In the genomic region with DNA sequence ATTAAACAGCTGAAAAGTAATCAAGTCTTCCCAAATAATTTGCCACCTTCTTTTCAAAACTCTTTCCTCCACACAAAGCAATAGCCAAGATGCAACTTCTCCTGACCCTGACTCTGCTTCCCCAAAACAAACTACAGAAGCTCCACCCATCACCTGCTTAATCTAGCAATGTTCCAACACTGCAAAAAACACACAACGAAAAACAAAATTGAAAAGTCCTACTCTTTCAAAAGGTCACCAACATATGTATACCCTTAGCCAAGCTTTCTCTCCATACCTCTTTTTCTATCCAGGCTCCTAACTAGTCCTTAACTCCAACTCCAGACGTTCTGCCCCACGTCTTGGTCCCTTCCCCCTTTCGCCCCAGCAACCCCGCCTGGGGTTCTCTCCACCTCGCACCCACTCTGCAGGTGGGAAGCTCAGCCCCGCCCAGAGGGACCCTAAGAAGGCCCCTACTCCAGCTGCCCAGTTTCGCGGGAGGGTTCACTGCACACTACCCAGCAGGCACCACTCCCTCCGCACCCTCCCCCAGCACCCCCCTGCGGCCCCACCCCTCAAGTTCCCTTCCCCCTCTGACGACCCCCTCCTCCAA, we compare ENCODE assay signal across 8 cellular contexts. TPM values are rescaled to one million over a fixed set of nuclear protein-coding genes. Genes with fewer than 3 reads are reported as not detected.
DNase-seq lines count a peak whose midpoint lies in the region; ATAC-seq, FAIRE-seq and TF ChIP-seq lines count a peak whose summit lies in the region.

No MANE protein-coding gene starts in this region.

- TF ChIP-seq EP300 in K562 (IDR thresholded peaks at IDR 0.05; ENCODE audit: low read length): no peak

- H3K4me1 ChIP-seq in K562 (replicated peaks in 1 of 2; ENCODE audit: control insufficient read depth in 2 of 2, insufficient read depth in 2 of 2, low read length in 2 of 2): peaks cover 2 to 53% of the 10 kb centered on the region in 2 experiments; a peak in 4 of 5 replicates

- CTCF ChIA-PET in K562 (lab: Yijun Ruan, JAX; ENCODE audit: low intra/inter-chr PET ratio): no interaction called here

- peaks cover 5% of the 10 kb centered on the region for H3K9me1 ChIP-seq in K562 (ENCODE audit: control insufficient read depth, insufficient read depth, low read length)

- peak overlapping the region; percentile 96 for H3K27ac ChIP-seq in K562 (ENCODE audit: extremely low read depth, low read depth, low read length)

- TF ChIP-seq RAD21 in K562 (CRISPR knock-in tag; conservative IDR thresholded peaks at IDR 0.05 in 1 of 2, IDR thresholded peaks at IDR 0.05 in 1 of 2): no peak

- H3K4me3 ChIP-seq in K562 (peak overlapping the region; percentile 94), kidney epithelial cell (ENCODE audit: low read depth, low read length) (peak overlapping the region; percentile 93)

- peak; percentile 11 for ATAC-seq in HG02610 (IDR thresholded peaks at IDR 0.05; ENCODE audit: unreplicated experiment)
- peak; percentile 63 for ATAC-seq in K562

- DNase-seq in GM13977 (ENCODE audit: low spot score) (peak; percentile 57), OCI-M1 (lab: John Stamatoyannopoulos, UW) (peak; percentile 66), K562 (ENCODE audit: extremely low read depth in 1 of 4, low spot score in 3 of 4) (peak in 2 of 4 experiments; percentile 48 to 55), kidney epithelial cell (ENCODE audit: low read depth) (no peak), HuH-7 (ENCODE audit: low spot score) (no peak), KG1 (lab: John Stamatoyannopoulos, UW) (no peak)
- DNase-seq in stimulated activated CD4-positive, alpha-beta T cell treated with anti-CD3 and anti-CD28 coated beads, Interleukin-4, amount 100 ng/mL, for 1 hour: peak; percentile 38

- 0% methylated on average over 6 of the region's 12 CpGs for WGBS in K562 (ENCODE audit: insufficient coverage, low coverage, missing lambda C conversion rate)

- POLR2A ChIA-PET in K562 (lab: Yijun Ruan, JAX): interaction anchor here (0.6 to 2.3 kb wide), 10 partner anchors 11 to 230 kb away, joined by 3 to 12 read pairs (median 3); no protein-coding TSS in a partner anchor

- BruUV-seq in K562 (replicated peaks; lab: Mats Ljungman, UMichigan): no TSS peak

- no peak overlapping the region; the same call in 1 of the 2 replicates for H2AFZ ChIP-seq in K562 (ENCODE audit: low read depth, low read length)

- no peak for TF ChIP-seq POLR2A in K562 (conservative IDR thresholded peaks at IDR 0.05)

- H3K4me2 ChIP-seq in K562 (ENCODE audit: insufficient read depth, low read length): peak overlapping the region; percentile 86

- H3K79me2 ChIP-seq in K562 (ENCODE audit: control insufficient read depth, insufficient read depth, low read length): peaks cover 58% of the 10 kb centered on the region

- H3K9me3 ChIP-seq in K562 (replicated peaks; ENCODE audit: control insufficient read depth, insufficient read depth, low read depth, low read length): 0 out of 2 replicates have a peak, but pooled peaks cover 3% of the 10 kb centered on the region

- intact Hi-C loops in K562 (cut with micrococcal nuclease): loop anchor here (10.0 kb wide), 1 partner anchor 188 kb away; no protein-coding TSS in a partner anchor

- peaks cover 33% of the 10 kb centered on the region for H4K20me1 ChIP-seq in K562 (replicated peaks; ENCODE audit: control insufficient read depth, insufficient read depth, low read length)

- H3K36me3 ChIP-seq in K562 (ENCODE audit: control insufficient read depth, insufficient read depth, low read length): peaks cover 27% of the 10 kb centered on the region
- no peaks in the 10 kb centered on the region for H3K36me3 ChIP-seq in kidney epithelial cell (ENCODE audit: control insufficient read depth, insufficient read depth, low read length)

- TF ChIP-seq CTCF in GM13977 (IDR thresholded peaks at IDR 0.05; ENCODE audit: extremely low read depth, insufficient read depth, missing control alignments) (no peak), K562 (IDR thresholded peaks at IDR 0.05 in 2 of 3, conservative IDR thresholded peaks at IDR 0.05 in 1 of 3; ENCODE audit: insufficient read depth in 2 of 3, low read depth in 1 of 3, low read length in 3 of 3) (no peak), kidney epithelial cell (IDR thresholded peaks at IDR 0.05; ENCODE audit: insufficient read depth, low read length, poor library complexity, severe bottlenecking) (no peak)

- H3K9ac ChIP-seq in K562 (ENCODE audit: insufficient read depth in 1 of 2, low read depth in 2 of 2, low read length in 2 of 2): peak overlapping the region; percentile 94 to 95

- H3K27me3 ChIP-seq in K562 (ENCODE audit: control insufficient read depth in 2 of 2, insufficient read depth in 2 of 2, low read length in 2 of 2): no peaks in the 10 kb centered on the region
- no peaks in the 10 kb centered on the region for H3K27me3 ChIP-seq in kidney epithelial cell (ENCODE audit: control insufficient read depth, insufficient read depth, low read length)

- in situ Hi-C loops in GM13977 (cut with MboI; ENCODE audit: low pct_unique_long_range_greater_than_20kb, low sequenced_read_pairs, unreplicated experiment) (no loop called here), K562 (cut with MboI) (no loop called here)

- no peak for FAIRE-seq in K562 (lab: Jason Lieb, UNC)

TF ChIP-seq in K562, 482 proteins besides CTCF, POLR2A, EP300 and RAD21 (continues in another document):
- no peak for TF ChIP-seq SMARCE1 (IDR thresholded peaks at IDR 0.05)
- TF ChIP-seq TAF7 (tag; IDR thresholded peaks at IDR 0.05): no peak
- peak; percentile 82; the same call in 1 of the 2 replicates for TF ChIP-seq ZBTB7A (IDR thresholded peaks at IDR 0.05; ENCODE audit: borderline replicate concordance, control insufficient read depth, low read depth, low read length)
- TF ChIP-seq, protein P1, sequence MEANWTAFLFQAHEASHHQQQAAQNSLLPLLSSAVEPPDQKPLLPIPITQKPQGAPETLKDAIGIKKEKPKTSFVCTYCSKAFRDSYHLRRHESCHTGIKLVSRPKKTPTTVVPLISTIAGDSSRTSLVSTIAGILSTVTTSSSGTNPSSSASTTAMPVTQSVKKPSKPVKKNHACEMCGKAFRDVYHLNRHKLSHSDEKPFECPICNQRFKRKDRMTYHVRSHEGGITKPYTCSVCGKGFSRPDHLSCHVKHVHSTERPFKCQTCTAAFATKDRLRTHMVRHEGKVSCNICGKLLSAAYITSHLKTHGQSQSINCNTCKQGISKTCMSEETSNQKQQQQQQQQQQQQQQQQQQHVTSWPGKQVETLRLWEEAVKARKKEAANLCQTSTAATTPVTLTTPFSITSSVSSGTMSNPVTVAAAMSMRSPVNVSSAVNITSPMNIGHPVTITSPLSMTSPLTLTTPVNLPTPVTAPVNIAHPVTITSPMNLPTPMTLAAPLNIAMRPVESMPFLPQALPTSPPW (CRISPR knock-in tag; IDR thresholded peaks at IDR 0.05): no peak
- TF ChIP-seq TRIM25 (IDR thresholded peaks at IDR 0.05; ENCODE audit: borderline replicate concordance): peak; percentile 35; the same call in 1 of the 2 replicates
- TF ChIP-seq, protein P2, sequence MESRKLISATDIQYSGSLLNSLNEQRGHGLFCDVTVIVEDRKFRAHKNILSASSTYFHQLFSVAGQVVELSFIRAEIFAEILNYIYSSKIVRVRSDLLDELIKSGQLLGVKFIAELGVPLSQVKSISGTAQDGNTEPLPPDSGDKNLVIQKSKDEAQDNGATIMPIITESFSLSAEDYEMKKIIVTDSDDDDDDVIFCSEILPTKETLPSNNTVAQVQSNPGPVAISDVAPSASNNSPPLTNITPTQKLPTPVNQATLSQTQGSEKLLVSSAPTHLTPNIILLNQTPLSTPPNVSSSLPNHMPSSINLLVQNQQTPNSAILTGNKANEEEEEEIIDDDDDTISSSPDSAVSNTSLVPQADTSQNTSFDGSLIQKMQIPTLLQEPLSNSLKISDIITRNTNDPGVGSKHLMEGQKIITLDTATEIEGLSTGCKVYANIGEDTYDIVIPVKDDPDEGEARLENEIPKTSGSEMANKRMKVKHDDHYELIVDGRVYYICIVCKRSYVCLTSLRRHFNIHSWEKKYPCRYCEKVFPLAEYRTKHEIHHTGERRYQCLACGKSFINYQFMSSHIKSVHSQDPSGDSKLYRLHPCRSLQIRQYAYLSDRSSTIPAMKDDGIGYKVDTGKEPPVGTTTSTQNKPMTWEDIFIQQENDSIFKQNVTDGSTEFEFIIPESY (CRISPR knock-in tag; IDR thresholded peaks at IDR 0.05): no peak
- no peak for TF ChIP-seq ZBED1 (IDR thresholded peaks at IDR 0.05)

RNA-seq across cellular contexts. Expression of gene CSNK2A1, which starts 0.7 kb away (rescaled TPM):
- 123 and 330 TPM in 2 replicates for total RNA-seq in K562 (2011; cell fraction: chromatin; rRNA removed; ENCODE audit: low replicate concordance)
- total RNA-seq in K562 (2011; cell fraction: nucleolus; rRNA removed): 74.4 and 84.6 TPM in 2 replicates
- 187 and 322 TPM in 2 replicates for total RNA-seq in K562 (2011; cell fraction: nucleoplasm; rRNA removed)
- total RNA-seq in K562 (2014; rRNA removed): 81.4 and 88.5 TPM in 2 replicates
- 149 and 152 TPM in 2 replicates for total RNA-seq in K562 (2014; rRNA removed; fragmentation: Illumina TruSeq; extraction: Trizol)
- 141 and 156 TPM in 2 replicates for total RNA-seq in K562 (2015; rRNA removed; fragmentation: Illumina TruSeq; extraction: Trizol)
- 144 and 150 TPM in 2 replicates for total RNA-seq in K562 (2021)
- polyA plus RNA-seq in K562 (2011; rRNA removed): 103 and 145 TPM in 2 replicates
- polyA plus RNA-seq in K562 (2011; cell fraction: cytosol; rRNA removed): 87.8 and 148 TPM in 2 replicates
- polyA plus RNA-seq in K562 (2011; cell fraction: nucleus; rRNA removed): 75.9 and 131 TPM in 2 replicates
- 89.9 and 106 TPM in 2 replicates for polyA plus RNA-seq in K562 (2012)
- polyA plus RNA-seq in K562 (2014; fragmentation: Illumina TruSeq; extraction: Trizol): 188 and 251 TPM in 2 replicates
- 100 to 1,000 TPM in 1 of 2 experiments, 10 to 100 TPM in 1; 71.0 to 101 TPM for polyA plus RNA-seq in K562 (2014; fragmentation: Nextera tagmentation; extraction: Ambion mirVana)
- 77.0 and 98.4 TPM in 2 replicates for polyA plus RNA-seq in K562 (2014; rRNA removed)
- polyA minus RNA-seq in K562 (2011; rRNA and poly(A)+ RNA removed): 231 and 302 TPM in 2 replicates
- polyA minus RNA-seq in K562 (2011; cell fraction: cytosol; rRNA and poly(A)+ RNA removed): 105 and 130 TPM in 2 replicates
- polyA minus RNA-seq in K562 (2011; cell fraction: nucleus; rRNA and poly(A)+ RNA removed): 58.4 and 139 TPM in 2 replicates
- total RNA-seq in kidney epithelial cell: 199 and 228 TPM in 2 replicates

Comparison
In these comparisons a context has a peak if more than half of its experiments do, and no peak if none do; other contexts are left out.
1. DNase-seq: peak in GM13977 (single experiment), OCI-M1 (single experiment) and stimulated activated CD4-positive, alpha-beta T cell treated with anti-CD3 and anti-CD28 coated beads, Interleukin-4, amount 100 ng/mL, for 1 hour (single experiment); none in kidney epithelial cell (single experiment), HuH-7 (single experiment) and KG1 (single experiment).